ENCODE assay signal across 28 cellular contexts in genomic region chr7:114273218-114273617, GRCh38.
"Had no signal": no experiment of that assay in that cellular context is flagged by ENCODE, and none has a peak within 500 bp of the region (broad histone marks: within the 10 kb centered on the region; RNA-seq: fewer than 3 reads in every experiment).

No MANE protein-coding gene starts in this region.

- H3K27me3 ChIP-seq: brain microvascular endothelial cell, esophagus muscularis mucosa had no signal

- H3K27me3 Mint-ChIP-seq: activated CD4-positive, alpha-beta memory T cell treated with anti-CD3 and anti-CD28 coated beads, Interleukin-2, amount 10 ng/mL, durations not matched to agents 7 days and 5 days; activated CD4-positive, alpha-beta T cell treated with anti-CD3 and anti-CD28 coated beads for 36 hours; activated CD4-positive, alpha-beta T cell treated with anti-CD3 and anti-CD28 coated beads, Interleukin-2, amount 10 ng/mL, durations not matched to agents 24 days and 14 days; activated naive CD8-positive, alpha-beta T cell; central memory CD8-positive, alpha-beta T cell; effector memory CD8-positive, alpha-beta T cell had no signal

- H3K36me3 ChIP-seq: brain microvascular endothelial cell, esophagus muscularis mucosa had no signal

- H3K9me3 ChIP-seq: esophagus muscularis mucosa had no signal

- H3K27ac ChIP-seq: brain microvascular endothelial cell, esophagus muscularis mucosa had no signal

- DNase-seq: activated CD4-positive, alpha-beta memory T cell treated with anti-CD3 and anti-CD28 coated beads, Interleukin-2, amount 10 ng/mL, durations not matched to agents 7 days and 5 days; activated CD4-positive, alpha-beta T cell treated with anti-CD3 and anti-CD28 coated beads for 36 hours; activated CD4-positive, alpha-beta T cell treated with anti-CD3 and anti-CD28 coated beads, Interleukin-2, amount 10 ng/mL, durations not matched to agents 24 days and 14 days; activated CD4-positive, CD25-positive, alpha-beta regulatory T cell; activated CD4-positive, CD25-positive, alpha-beta regulatory T cell treated with anti-CD3 and anti-CD28 coated beads, Interleukin-2, amount 50 U/mL, for 72 hours; activated CD8-positive, alpha-beta memory T cell treated with anti-CD3 and anti-CD28 coated beads, Interleukin-2, amount 50 U/mL, for 48 hours; activated effector memory CD4-positive, alpha-beta T cell treated with Interleukin-2 at 50 U/mL for 16 hours; activated gamma-delta T cell treated with Interleukin-2 at 50 U/mL for 16 hours; activated naive CD4-positive, alpha-beta T cell treated with anti-CD3 and anti-CD28 coated beads, Interleukin-2, amount 50 U/mL, for 16 hours; activated naive CD4-positive, alpha-beta T cell treated with Interleukin-2 at 50 U/mL for 16 hours; activated T-cell treated with anti-CD3 and anti-CD28 coated beads for 4 hours; activated T-cell treated with anti-CD3 and anti-CD28 coated beads, Interleukin-2, amount 50 U/mL, for 24 hours; activated T-cell treated with anti-CD3 and anti-CD28 coated beads, Interleukin-2, amount 50 U/mL, for 72 hours; amniotic stem cell; anterior cingulate cortex; brain microvascular endothelial cell; cortex of kidney; dermis blood vessel endothelial cell; effector CD4-positive, alpha-beta T cell; effector memory CD8-positive, alpha-beta T cell; erythroblast; foreskin fibroblast; head of caudate nucleus; hippocampal formation; T-helper 2 cell had no signal

- H3K4me1 Mint-ChIP-seq: activated CD4-positive, alpha-beta memory T cell treated with anti-CD3 and anti-CD28 coated beads, Interleukin-2, amount 10 ng/mL, durations not matched to agents 7 days and 5 days; activated CD4-positive, alpha-beta T cell treated with anti-CD3 and anti-CD28 coated beads for 36 hours; activated CD4-positive, alpha-beta T cell treated with anti-CD3 and anti-CD28 coated beads, Interleukin-2, amount 10 ng/mL, durations not matched to agents 24 days and 14 days; central memory CD8-positive, alpha-beta T cell had no signal

- H3K9me3 Mint-ChIP-seq: activated CD4-positive, alpha-beta memory T cell treated with anti-CD3 and anti-CD28 coated beads, Interleukin-2, amount 10 ng/mL, durations not matched to agents 7 days and 5 days; activated CD4-positive, alpha-beta T cell treated with anti-CD3 and anti-CD28 coated beads, Interleukin-2, amount 10 ng/mL, durations not matched to agents 24 days and 14 days; activated T-cell treated with anti-CD3 and anti-CD28 coated beads, Interleukin-2, amount 50 U/mL, for 24 hours; activated T-cell treated with anti-CD3 and anti-CD28 coated beads, Interleukin-2, amount 50 U/mL, for 72 hours; central memory CD8-positive, alpha-beta T cell had no signal

- H3K36me3 Mint-ChIP-seq: activated naive CD8-positive, alpha-beta T cell had no signal

- H3K27ac Mint-ChIP-seq: activated CD4-positive, alpha-beta memory T cell treated with anti-CD3 and anti-CD28 coated beads, Interleukin-2, amount 10 ng/mL, durations not matched to agents 7 days and 5 days; activated CD4-positive, alpha-beta T cell treated with anti-CD3 and anti-CD28 coated beads for 36 hours; activated CD4-positive, alpha-beta T cell treated with anti-CD3 and anti-CD28 coated beads, Interleukin-2, amount 10 ng/mL, durations not matched to agents 24 days and 14 days; activated naive CD8-positive, alpha-beta T cell; activated T-cell treated with anti-CD3 and anti-CD28 coated beads, Interleukin-2, amount 50 U/mL, for 24 hours; activated T-cell treated with anti-CD3 and anti-CD28 coated beads, Interleukin-2, amount 50 U/mL, for 72 hours; effector memory CD8-positive, alpha-beta T cell had no signal

- ATAC-seq: activated CD4-positive, alpha-beta T cell treated with anti-CD3 and anti-CD28 coated beads for 36 hours; activated T-cell treated with anti-CD3 and anti-CD28 coated beads, Interleukin-2, amount 50 U/mL, for 72 hours; effector memory CD8-positive, alpha-beta T cell had no signal

- H3K4me3 Mint-ChIP-seq: activated CD4-positive, alpha-beta memory T cell treated with anti-CD3 and anti-CD28 coated beads, Interleukin-2, amount 10 ng/mL, durations not matched to agents 7 days and 5 days; activated CD4-positive, alpha-beta T cell treated with anti-CD3 and anti-CD28 coated beads for 36 hours; activated CD4-positive, alpha-beta T cell treated with anti-CD3 and anti-CD28 coated beads, Interleukin-2, amount 10 ng/mL, durations not matched to agents 24 days and 14 days; activated naive CD8-positive, alpha-beta T cell; activated T-cell treated with anti-CD3 and anti-CD28 coated beads, Interleukin-2, amount 50 U/mL, for 24 hours; activated T-cell treated with anti-CD3 and anti-CD28 coated beads, Interleukin-2, amount 50 U/mL, for 72 hours; central memory CD8-positive, alpha-beta T cell; effector memory CD8-positive, alpha-beta T cell had no signal

- H3K4me3 ChIP-seq: esophagus muscularis mucosa had no signal
